ENCODE assay signal across 11 cellular contexts in the genomic region with DNA sequence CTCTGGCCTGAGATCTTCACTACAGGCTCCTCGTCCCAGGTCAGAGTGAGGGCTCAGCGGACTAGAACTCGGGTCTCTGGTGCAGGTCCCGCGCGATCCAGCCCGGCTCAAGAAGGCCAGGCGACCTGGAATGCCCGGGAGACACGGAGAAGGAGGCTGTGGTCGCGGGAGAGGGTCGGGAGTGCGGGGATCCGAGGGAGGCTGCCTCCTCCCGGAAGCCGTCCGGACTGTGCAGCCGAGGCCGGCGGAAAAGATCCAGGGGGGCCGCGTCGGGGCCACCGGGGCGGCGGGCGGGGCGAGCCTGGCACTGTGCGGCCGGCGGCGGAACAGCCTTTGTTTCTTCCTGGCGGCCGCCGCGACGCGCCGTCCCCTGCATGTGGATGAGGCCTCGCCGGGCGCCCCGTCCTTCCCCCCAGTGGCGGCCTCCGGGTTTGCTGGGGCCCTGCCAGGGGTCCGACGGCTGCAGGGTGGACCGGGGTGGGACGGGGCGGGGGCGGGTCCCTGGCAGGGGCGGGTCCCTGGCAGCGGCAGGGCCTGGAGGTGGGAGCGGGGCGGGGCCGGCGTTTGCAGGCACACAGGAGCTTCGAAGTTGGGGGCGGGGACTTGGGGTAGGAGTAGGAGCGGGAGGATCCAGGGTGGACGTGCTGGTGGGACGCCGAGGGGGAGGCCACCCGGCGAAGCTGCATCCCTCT. TPM values are rescaled to one million over a fixed set of nuclear protein-coding genes. Genes with fewer than 3 reads are reported as not detected.
DNase-seq lines count a peak whose midpoint lies in the region; ATAC-seq and TF ChIP-seq lines count a peak whose summit lies in the region.
"Had no signal": no experiment of that assay in that cellular context is flagged by ENCODE, and none has a peak within 500 bp of the region (broad histone marks: within the 10 kb centered on the region; RNA-seq: fewer than 3 reads in every experiment).

No MANE protein-coding gene starts in this region.

- H3K4me1 Mint-ChIP-seq in endodermal cell, result peaks cover 3% of the 10 kb centered on the region
- peaks cover 9% of the 10 kb centered on the region for H3K4me1 Mint-ChIP-seq in neural crest cell

- no peak for ATAC-seq in HG02885 (IDR thresholded peaks at IDR 0.05; ENCODE audit: poor library complexity, unreplicated experiment)
- ATAC-seq in GM19328 (IDR thresholded peaks at IDR 0.05; ENCODE audit: unreplicated experiment), result no peak

- no peak overlapping the region for H3K27ac Mint-ChIP-seq in endodermal cell
- H3K27ac Mint-ChIP-seq in neural crest cell (ENCODE audit: unreplicated experiment), result no peak overlapping the region

- DNase-seq in COLO668 (lab: John Stamatoyannopoulos, UW; ENCODE audit: unreplicated experiment) (peak; percentile 3), NCI-H2196 (lab: John Stamatoyannopoulos, UW; ENCODE audit: unreplicated experiment) (peak; percentile 18), endodermal cell (peak; percentile 93), neural crest cell (ENCODE audit: low read depth, low spot score) (no peak), NCI-H1436 (lab: John Stamatoyannopoulos, UW) (no peak), NCI-H128 (lab: John Stamatoyannopoulos, UW; ENCODE audit: unreplicated experiment) (no peak)
- DNase-seq: central memory CD4-positive, alpha-beta T cell; SJCRH30 had no signal

- no peak overlapping the region for H3K9ac ChIP-seq in endodermal cell (ENCODE audit: extremely low read depth, low read length, poor library complexity, severe bottlenecking)

- TF ChIP-seq CTCF in endodermal cell (conservative IDR thresholded peaks at IDR 0.05) (peak; percentile 48), neural crest cell (conservative IDR thresholded peaks at IDR 0.05) (peak; percentile 41)

- no peaks in the 10 kb centered on the region for H3K36me3 ChIP-seq in endodermal cell (ENCODE audit: control insufficient read depth, insufficient read depth, low read length)
- H3K36me3 ChIP-seq: SJCRH30 had no signal

- peaks cover 24% of the 10 kb centered on the region for H3K9me3 ChIP-seq in endodermal cell (ENCODE audit: control insufficient read depth, low read length)

- H3K9me3 Mint-ChIP-seq in endodermal cell (peaks cover 19% of the 10 kb centered on the region), neural crest cell (peaks cover 13% of the 10 kb centered on the region)

- H3K27me3 Mint-ChIP-seq in endodermal cell (ENCODE audit: insufficient read depth), result peaks cover 78% of the 10 kb centered on the region
- peaks cover 77% of the 10 kb centered on the region for H3K27me3 Mint-ChIP-seq in neural crest cell (ENCODE audit: low read depth)

- H3K4me3 Mint-ChIP-seq in endodermal cell, result peak overlapping the region; percentile 50
- peak overlapping the region; percentile 64 for H3K4me3 Mint-ChIP-seq in neural crest cell

- H3K4me1 ChIP-seq in endodermal cell (ENCODE audit: control insufficient read depth, insufficient read depth, low read length), result no peaks in the 10 kb centered on the region
- H3K4me1 ChIP-seq: SJCRH30 had no signal

- WGBS in endodermal cell (ENCODE audit: insufficient coverage in 1 of 2, insufficient read length in 1 of 2), 2 experiments, result 7 to 10% methylated on average over 2 to 66 of the region's 66 CpGs

- no peak overlapping the region for H3K27ac ChIP-seq in endodermal cell (ENCODE audit: low read depth, low read length)
- H3K27ac ChIP-seq: SJCRH30 had no signal

- no peak overlapping the region for H3K4me3 ChIP-seq in endodermal cell (ENCODE audit: low read length)
- H3K4me3 ChIP-seq: SJCRH30 had no signal

- H3K36me3 Mint-ChIP-seq in endodermal cell (ENCODE audit: low read depth) (no peaks in the 10 kb centered on the region), neural crest cell (ENCODE audit: low read depth) (peaks cover 5% of the 10 kb centered on the region)

- H3K27me3 ChIP-seq in endodermal cell (ENCODE audit: control insufficient read depth, insufficient read depth, low read length, poor library complexity, severe bottlenecking), result peaks cover 57% of the 10 kb centered on the region
- H3K27me3 ChIP-seq: SJCRH30 had no signal

RNA-seq across cellular contexts. Expression of a gene that starts 1.0 kb away (rescaled TPM):
- total RNA-seq in endodermal cell (under 1 TPM in 1 of 2 donors, not detected in 1; 0.35 TPM), neural crest cell (0.96 and 1.4 TPM in 2 replicates)
- polyA plus RNA-seq in endodermal cell (2013, experiment 1 of 2), result 1.6 TPM
- 0.95 TPM for polyA plus RNA-seq in endodermal cell (2013, experiment 2 of 2)
- total RNA-seq: pulmonary artery endothelial cell, SJCRH30 had no signal

RNA-seq across cellular contexts. Expression of a gene that starts 32.6 kb away (rescaled TPM):
- 10 to 100 TPM; 21.2 to 34.4 TPM for total RNA-seq in endodermal cell
- 34.1 TPM for polyA plus RNA-seq in endodermal cell (2013, experiment 1 of 2)
- polyA plus RNA-seq in endodermal cell (2013, experiment 2 of 2), result 28.8 TPM
- 79.6 and 85.6 TPM in 2 replicates for total RNA-seq in neural crest cell

Comparison
In these comparisons a context has a peak if more than half of its experiments do, and no peak if none do; other contexts are left out.
1. DNase-seq: peak in COLO668 (single experiment), NCI-H2196 (single experiment) and endodermal cell (single experiment); none in neural crest cell (single experiment), NCI-H1436 (single experiment) and NCI-H128 (single experiment).